In genomic region chr11:67993821-67994220, GRCh38 we compare ENCODE assay signal across 8 cellular contexts. TPM values are rescaled to one million over a fixed set of nuclear protein-coding genes. Genes with fewer than 3 reads are reported as not detected.
DNase-seq lines count a peak whose midpoint lies in the region; ATAC-seq, FAIRE-seq and TF ChIP-seq lines count a peak whose summit lies in the region.
"Not testable (repeated sequence)": the region's sequence is repeated elsewhere in the genome, so short reads cannot be mapped to it uniquely, and the experiment has no call there.

No MANE protein-coding gene starts in this region.

- H3K4me3 Mint-ChIP-seq in HFFc6, result not testable (repeated sequence)

- H3K79me2 ChIP-seq in GM12878 (ENCODE audit: control insufficient read depth, insufficient read depth, low read length); neural cell (replicated peaks; ENCODE audit: insufficient read depth, low read length): not testable (repeated sequence)

- H3K4me3 ChIP-seq in GM12878; gastroesophageal sphincter; neural cell (ENCODE audit: low read length); stomach: not testable (repeated sequence)

- H3K4me1 ChIP-seq in GM12878 (ENCODE audit: control insufficient read depth, insufficient read depth, low read length) (peaks cover 13% of the 10 kb centered on the region), gastroesophageal sphincter (peaks cover 0 to 13% (median 8%) of the 10 kb centered on the region in 3 donors), stomach (peaks cover 6 to 30% (median 23%) of the 10 kb centered on the region in 4 donors)

- not testable (repeated sequence) for H3K9me3 ChIP-seq in GM12878 (replicated peaks; ENCODE audit: control insufficient read depth, insufficient read depth, low read length); gastroesophageal sphincter; neural cell (ENCODE audit: low read length); stomach

- H3K27me3 ChIP-seq in GM12878 (replicated peaks in 1 of 2; ENCODE audit: control insufficient read depth in 2 of 2, insufficient read depth in 2 of 2, low read length in 1 of 2); neural cell (ENCODE audit: insufficient read depth, low read depth, low read length): not testable (repeated sequence)
- H3K27me3 ChIP-seq in gastroesophageal sphincter (peaks cover 14% of the 10 kb centered on the region), stomach (peaks cover 0 to 25% (median 7%) of the 10 kb centered on the region in 3 donors)

- not testable (repeated sequence) for H3K4me2 ChIP-seq in GM12878 (ENCODE audit: control insufficient read depth, insufficient read depth); neural cell (ENCODE audit: low read length)

- not testable (repeated sequence) for FAIRE-seq in GM12878 (lab: Jason Lieb, UNC)

- H2AFZ ChIP-seq in GM12878 (ENCODE audit: control insufficient read depth, low read depth, low read length); neural cell (ENCODE audit: low read depth, low read length): not testable (repeated sequence)

- not testable (repeated sequence) for H3K27me3 Mint-ChIP-seq in HFFc6 (ENCODE audit: insufficient read depth)

- POLR2A ChIA-PET in GM12878 (lab: Charles Lee), result interaction anchor here (1.0 kb wide), 1 partner anchor 46 kb away, joined by 3 read pairs; no protein-coding TSS in a partner anchor

- not testable (repeated sequence) for H3K36me3 ChIP-seq in GM12878 (ENCODE audit: control insufficient read depth in 2 of 2, insufficient read depth in 2 of 2, low read length in 1 of 2); neural cell (ENCODE audit: insufficient read depth, low read length)
- H3K36me3 ChIP-seq in gastroesophageal sphincter (peaks cover 0 to 16% of the 10 kb centered on the region in 2 donors), stomach (peaks cover 0 to 14% (median 2%) of the 10 kb centered on the region in 4 donors)

- peak; percentile 43 for TF ChIP-seq RAD21 in GM12878 (IDR thresholded peaks at IDR 0.05; ENCODE audit: insufficient read depth, low read depth, low read length)
- peak; percentile 52 for TF ChIP-seq RAD21 in neural cell (conservative IDR thresholded peaks at IDR 0.05)

- H3K9me3 Mint-ChIP-seq in HFFc6, result not testable (repeated sequence)

- intact Hi-C loops in GM12878 (cut with micrococcal nuclease; ENCODE audit: unreplicated experiment); stomach (cut with DNase I; ENCODE audit: low total_unique reads): not testable (repeated sequence)

- ATAC-seq in GM12878, gastroesophageal sphincter: not testable (repeated sequence)

- peak; percentile 81 for DNase-seq in COLO668 (lab: John Stamatoyannopoulos, UW; ENCODE audit: unreplicated experiment)
- DNase-seq in HFFc6; GM12878 (ENCODE audit: low read depth, low spot score): not testable (repeated sequence)
- peak; percentile 37 for DNase-seq in NK-92 treated with Interleukin-12 subunit alpha and Interleukin-12 subunit beta, amount 100 ng/mL, for 24 hours (lab: John Stamatoyannopoulos, UW)
- DNase-seq in activated CD4-positive, alpha-beta T cell treated with anti-CD3 and anti-CD28 coated beads, Interleukin-2, amount 50 U/mL, for 1 hour, result peak; percentile 35
- DNase-seq in stomach, result peak; percentile 58

- H3K27ac ChIP-seq in GM12878 (ENCODE audit: control insufficient read depth, insufficient read depth); gastroesophageal sphincter; neural cell (ENCODE audit: low read length); stomach: not testable (repeated sequence)

- H3K9me2 ChIP-seq in neural cell (ENCODE audit: insufficient read depth, low read length), result not testable (repeated sequence)

- CTCF ChIA-PET in GM12878 (lab: Yijun Ruan, JAX), result interaction anchor here (0.7 to 1.3 kb wide), 6 partner anchors 9 to 637 kb away, joined by 3 to 6 read pairs (median 3); no protein-coding TSS in a partner anchor

- not testable (repeated sequence) for TF ChIP-seq POLR2A in GM12878 (IDR thresholded peaks at IDR 0.05; ENCODE audit: low read depth, low read length); gastroesophageal sphincter (IDR thresholded peaks at IDR 0.05); stomach (IDR thresholded peaks at IDR 0.05)

- TF ChIP-seq CTCF in HFFc6 (IDR thresholded peaks at IDR 0.05), result peak; percentile 78
- peak; percentile 28 to 59 (median 45) for TF ChIP-seq CTCF in GM12878 (IDR thresholded peaks at IDR 0.05 in 2 of 3, conservative IDR thresholded peaks at IDR 0.05 in 1 of 3; ENCODE audit: control insufficient read depth in 2 of 3, extremely low read depth in 1 of 3, insufficient read depth in 1 of 3, low read depth in 3 of 3, low read length in 3 of 3)
- TF ChIP-seq CTCF in gastroesophageal sphincter (IDR thresholded peaks at IDR 0.05), result peak in 3 of 4 experiments; percentile 51 to 58 (median 58)
- TF ChIP-seq CTCF in neural cell (IDR thresholded peaks at IDR 0.05; ENCODE audit: poor library complexity, severe bottlenecking), result peak; percentile 63
- TF ChIP-seq CTCF in stomach (IDR thresholded peaks at IDR 0.05), result peak in 5 of 7 experiments; percentile 38 to 68 (median 55)

- not testable (repeated sequence) for H4K20me1 ChIP-seq in GM12878 (ENCODE audit: control insufficient read depth, insufficient read depth); neural cell (ENCODE audit: insufficient read depth)

- in situ Hi-C loops in GM12878 (cut with MboI), result not testable (repeated sequence)

- H3K27ac Mint-ChIP-seq in HFFc6, result not testable (repeated sequence)

- RAD21 ChIA-PET in GM12878 (lab: Charles Lee; ENCODE audit: unreplicated experiment), result interaction anchor here (1.4 kb wide), 1 partner anchor 38 kb away, joined by 4 read pairs; no protein-coding TSS in a partner anchor

- not testable (repeated sequence) for H3F3A ChIP-seq in neural cell (ENCODE audit: insufficient read depth, low read length, poor library complexity, severe bottlenecking)

- not testable (repeated sequence) for BruUV-seq in GM12878 (replicated peaks; lab: Mats Ljungman, UMichigan)

- TF ChIP-seq EP300 in GM12878 (IDR thresholded peaks at IDR 0.05; ENCODE audit: borderline replicate concordance in 1 of 2, control insufficient read depth in 1 of 2, low read depth in 2 of 2, low read length in 2 of 2); gastroesophageal sphincter (IDR thresholded peaks at IDR 0.05); neural cell (conservative IDR thresholded peaks at IDR 0.05; ENCODE audit: poor library complexity, severe bottlenecking); stomach (IDR thresholded peaks at IDR 0.05): not testable (repeated sequence)

- not testable (repeated sequence) for H3K9ac ChIP-seq in GM12878 (ENCODE audit: control insufficient read depth, insufficient read depth, low read length); neural cell (ENCODE audit: low read length)

- WGBS in GM12878 (ENCODE audit: insufficient coverage, insufficient replicate concordance, low lambda C conversion rate, missing lambda C conversion rate), result 24% methylated on average over 11 of the region's 12 CpGs
- no CpG with 5 or more reads among the region's 12 CpGs for WGBS in gastroesophageal sphincter (ENCODE audit: low coverage in 1 of 2), 2 donors
- WGBS in stomach, 5 donors, result 14 to 39% (median 23%) methylated on average over 4 to 12 of the region's 12 CpGs

- SMC1A ChIA-PET in GM12878 (lab: Charles Lee; ENCODE audit: uncharacterized antibody, unreplicated experiment), result interaction anchor here (0.7 kb wide), 1 partner anchor 9 kb away, joined by 3 read pairs; no protein-coding TSS in a partner anchor

- not testable (repeated sequence) for H3K4me1 Mint-ChIP-seq in HFFc6 (ENCODE audit: low read depth)

- H3K36me3 Mint-ChIP-seq in HFFc6 (ENCODE audit: low read depth), result not testable (repeated sequence)

RNA-seq across cellular contexts. Expression of gene UNC93B1, which starts 10.1 kb away (rescaled TPM):
- 10 to 100 TPM; 17.2 to 23.0 (median 19.9) TPM for total RNA-seq in HFFc6 (2021; fragmentation: NEBNext Ultra II Directional; extraction: Animal tissue kit (Norgen Biotek cat#: 25700))
- 59.2 TPM in 2 replicates for total RNA-seq in GM12878 (2013; cell fraction: nucleolus; rRNA removed)
- total RNA-seq in GM12878 (2014; rRNA removed) (61.9 and 67.8 TPM in 2 replicates), GM12878 (2014; rRNA removed; fragmentation: Illumina TruSeq; extraction: Trizol) (16.1 and 18.6 TPM in 2 replicates), GM12878 (2021) (75.6 and 79.7 TPM in 2 replicates), gastroesophageal sphincter (10 to 100 TPM; 12.6 to 33.0 (median 26.1) TPM), stomach (100 to 1,000 TPM in 1 of 5 donors, 10 to 100 TPM in 4; 33.8 to 215 (median 43.6) TPM)
- 29.9 TPM for polyA plus RNA-seq in GM12878 (2011; ENCODE audit: low read depth)
- polyA plus RNA-seq in GM12878 (2011; rRNA removed) (18.5 and 41.1 TPM in 2 replicates), GM12878 (2014; fragmentation: Illumina TruSeq; extraction: Trizol) (8.1 and 25.3 TPM in 2 replicates), GM12878 (2014; fragmentation: Nextera tagmentation; extraction: Ambion mirVana) (1 to 10 TPM; 1.3 to 3.4 TPM), GM12878 (2014; rRNA removed) (73.1 and 79.9 TPM in 2 replicates), GM12878 (2016; fragmentation: Nextera tagmentation; extraction: Ambion mirVana) (10 to 100 TPM; 35.0 to 37.5 TPM), neural cell (0.19 and 0.30 TPM in 2 replicates), stomach (10 to 100 TPM; 11.6 to 33.7 (median 15.6) TPM)
- polyA plus RNA-seq in GM12878 (2011; cell fraction: cytosol; rRNA removed), result 38.3 and 51.7 TPM in 2 replicates
- polyA plus RNA-seq in GM12878 (2011; cell fraction: nucleus; rRNA removed), result 115 and 153 TPM in 2 replicates
- 54.8 and 57.9 TPM in 2 replicates for polyA plus RNA-seq in GM12878 (2012)
- polyA minus RNA-seq in GM12878 (2011; rRNA and poly(A)+ RNA removed), result 31.6 and 44.0 TPM in 2 replicates
- polyA minus RNA-seq in GM12878 (2011; cell fraction: cytosol; rRNA and poly(A)+ RNA removed), result 18.9 and 20.0 TPM in 2 replicates
- 24.2 and 31.8 TPM in 2 replicates for polyA minus RNA-seq in GM12878 (2011; cell fraction: nucleus; rRNA and poly(A)+ RNA removed)
- polyA minus RNA-seq in neural cell, result not detected in 2 replicates

RNA-seq across cellular contexts. Expression of gene ALDH3B1, which starts 16.3 kb away (rescaled TPM):
- total RNA-seq in HFFc6 (2021; fragmentation: NEBNext Ultra II Directional; extraction: Animal tissue kit (Norgen Biotek cat#: 25700)), result 10 to 100 TPM; 29.5 to 47.4 (median 43.4) TPM
- not detected in 2 replicates for total RNA-seq in GM12878 (2013; cell fraction: nucleolus; rRNA removed)
- total RNA-seq in GM12878 (2014; rRNA removed) (0.17 and 0.60 TPM in 2 replicates), GM12878 (2014; rRNA removed; fragmentation: Illumina TruSeq; extraction: Trizol) (0.18 TPM in 1 of 2 replicates, not detected in the other), GM12878 (2021) (0.32 TPM in 1 of 2 replicates, not detected in the other), gastroesophageal sphincter (10 to 100 TPM in 2 of 4 donors, 1 to 10 TPM in 2; 6.4 to 15.1 (median 11.2) TPM), stomach (10 to 100 TPM in 3 of 5 donors, 1 to 10 TPM in 2; 2.9 to 55.0 (median 21.2) TPM)
- not detected for polyA plus RNA-seq in GM12878 (2011; ENCODE audit: low read depth)
- polyA plus RNA-seq in GM12878 (2011; rRNA removed) (not detected in 2 replicates), GM12878 (2014; fragmentation: Illumina TruSeq; extraction: Trizol) (0.04 TPM in 1 of 2 replicates, not detected in the other), GM12878 (2014; fragmentation: Nextera tagmentation; extraction: Ambion mirVana) (under 1 TPM; 0.03 to 0.13 TPM), GM12878 (2014; rRNA removed) (0.19 and 0.23 TPM in 2 replicates), GM12878 (2016; fragmentation: Nextera tagmentation; extraction: Ambion mirVana) (under 1 TPM in 1 of 2 experiments, not detected in 1; 0.37 TPM), neural cell (not detected in 2 replicates), stomach (10 to 100 TPM in 2 of 3 donors, 1 to 10 TPM in 1; 6.7 to 13.3 (median 12.7) TPM)
- polyA plus RNA-seq in GM12878 (2011; cell fraction: cytosol; rRNA removed), result 0.01 TPM in 1 of 2 replicates, not detected in the other
- not detected in 2 replicates for polyA plus RNA-seq in GM12878 (2011; cell fraction: nucleus; rRNA removed)
- 0.13 and 0.14 TPM in 2 replicates for polyA plus RNA-seq in GM12878 (2012)
- not detected in 2 replicates for polyA minus RNA-seq in GM12878 (2011; rRNA and poly(A)+ RNA removed)
- 0.94 and 1.0 TPM in 2 replicates for polyA minus RNA-seq in GM12878 (2011; cell fraction: cytosol; rRNA and poly(A)+ RNA removed)
- polyA minus RNA-seq in GM12878 (2011; cell fraction: nucleus; rRNA and poly(A)+ RNA removed), result 0.12 and 0.29 TPM in 2 replicates
- polyA minus RNA-seq in neural cell, result not detected in 2 replicates

RNA-seq across cellular contexts. Expression of gene NDUFS8, which starts 36.7 kb away (rescaled TPM):
- 100 to 1,000 TPM; 221 to 236 (median 223) TPM for total RNA-seq in HFFc6 (2021; fragmentation: NEBNext Ultra II Directional; extraction: Animal tissue kit (Norgen Biotek cat#: 25700))
- 26.5 and 35.4 TPM in 2 replicates for total RNA-seq in GM12878 (2013; cell fraction: nucleolus; rRNA removed)
- 224 and 238 TPM in 2 replicates for total RNA-seq in GM12878 (2014; rRNA removed)
- total RNA-seq in GM12878 (2014; rRNA removed; fragmentation: Illumina TruSeq; extraction: Trizol), result 67.9 and 69.2 TPM in 2 replicates
- total RNA-seq in GM12878 (2021), result 169 and 176 TPM in 2 replicates
- polyA plus RNA-seq in GM12878 (2011; ENCODE audit: low read depth), result 53.0 TPM
- polyA plus RNA-seq in GM12878 (2011; rRNA removed), result 17.7 and 41.5 TPM in 2 replicates
- 87.4 and 156 TPM in 2 replicates for polyA plus RNA-seq in GM12878 (2011; cell fraction: cytosol; rRNA removed)
- polyA plus RNA-seq in GM12878 (2011; cell fraction: nucleus; rRNA removed), result 97.0 and 109 TPM in 2 replicates
- polyA plus RNA-seq in GM12878 (2012), result 86.6 and 93.3 TPM in 2 replicates
- 13.1 and 44.4 TPM in 2 replicates for polyA plus RNA-seq in GM12878 (2014; fragmentation: Illumina TruSeq; extraction: Trizol)
- 10 to 100 TPM; 17.6 to 71.2 TPM for polyA plus RNA-seq in GM12878 (2014; fragmentation: Nextera tagmentation; extraction: Ambion mirVana)
- 214 and 239 TPM in 2 replicates for polyA plus RNA-seq in GM12878 (2014; rRNA removed)
- 100 to 1,000 TPM; 300 to 308 TPM for polyA plus RNA-seq in GM12878 (2016; fragmentation: Nextera tagmentation; extraction: Ambion mirVana)
- 41.8 and 80.4 TPM in 2 replicates for polyA minus RNA-seq in GM12878 (2011; rRNA and poly(A)+ RNA removed)
- 42.0 and 51.3 TPM in 2 replicates for polyA minus RNA-seq in GM12878 (2011; cell fraction: cytosol; rRNA and poly(A)+ RNA removed)
- 30.9 and 54.5 TPM in 2 replicates for polyA minus RNA-seq in GM12878 (2011; cell fraction: nucleus; rRNA and poly(A)+ RNA removed)
- 100 to 1,000 TPM; 145 to 203 (median 159) TPM for total RNA-seq in gastroesophageal sphincter
- 169 and 188 TPM in 2 replicates for polyA plus RNA-seq in neural cell
- polyA minus RNA-seq in neural cell, result 63.1 and 64.0 TPM in 2 replicates
- 100 to 1,000 TPM in 3 of 5 donors, 10 to 100 TPM in 2; 52.0 to 310 (median 123) TPM for total RNA-seq in stomach
- 100 to 1,000 TPM; 187 to 263 (median 224) TPM for polyA plus RNA-seq in stomach

RNA-seq across cellular contexts. Expression of gene TCIRG1, which starts 45.0 kb away (rescaled TPM):
- total RNA-seq in HFFc6 (2021; fragmentation: NEBNext Ultra II Directional; extraction: Animal tissue kit (Norgen Biotek cat#: 25700)), result 100 to 1,000 TPM; 113 to 150 (median 131) TPM
- total RNA-seq in GM12878 (2013; cell fraction: nucleolus; rRNA removed), result 287 and 325 TPM in 2 replicates
- total RNA-seq in GM12878 (2014; rRNA removed) (143 and 166 TPM in 2 replicates), GM12878 (2014; rRNA removed; fragmentation: Illumina TruSeq; extraction: Trizol) (18.9 and 20.4 TPM in 2 replicates), GM12878 (2021) (173 and 179 TPM in 2 replicates), gastroesophageal sphincter (100 to 1,000 TPM in 1 of 4 donors, 10 to 100 TPM in 3; 44.5 to 140 (median 81.2) TPM), stomach (100 to 1,000 TPM in 4 of 5 donors, 10 to 100 TPM in 1; 46.3 to 835 (median 484) TPM)
- polyA plus RNA-seq in GM12878 (2011; ENCODE audit: low read depth), result 40.2 TPM
- polyA plus RNA-seq in GM12878 (2011; rRNA removed) (20.8 and 51.2 TPM in 2 replicates), GM12878 (2014; fragmentation: Illumina TruSeq; extraction: Trizol) (3.0 and 18.6 TPM in 2 replicates), GM12878 (2014; fragmentation: Nextera tagmentation; extraction: Ambion mirVana) (1 to 10 TPM in 1 of 2 experiments, under 1 TPM in 1; 0.76 to 7.5 TPM), GM12878 (2014; rRNA removed) (218 and 238 TPM in 2 replicates), GM12878 (2016; fragmentation: Nextera tagmentation; extraction: Ambion mirVana) (100 to 1,000 TPM; 124 to 148 TPM), neural cell (1.8 and 2.2 TPM in 2 replicates), stomach (100 to 1,000 TPM in 2 of 3 donors, 10 to 100 TPM in 1; 96.7 to 147 (median 111) TPM)
- 73.7 and 130 TPM in 2 replicates for polyA plus RNA-seq in GM12878 (2011; cell fraction: cytosol; rRNA removed)
- 2,133 and 2,164 TPM in 2 replicates for polyA plus RNA-seq in GM12878 (2011; cell fraction: nucleus; rRNA removed)
- 133 and 152 TPM in 2 replicates for polyA plus RNA-seq in GM12878 (2012)
- 36.7 and 83.1 TPM in 2 replicates for polyA minus RNA-seq in GM12878 (2011; rRNA and poly(A)+ RNA removed)
- polyA minus RNA-seq in GM12878 (2011; cell fraction: cytosol; rRNA and poly(A)+ RNA removed), result 30.3 and 36.8 TPM in 2 replicates
- 200 and 263 TPM in 2 replicates for polyA minus RNA-seq in GM12878 (2011; cell fraction: nucleus; rRNA and poly(A)+ RNA removed)
- polyA minus RNA-seq in neural cell, result 0.24 TPM in 1 of 2 replicates, not detected in the other
